2 cellular contexts compared by ENCODE assay signal in genomic region chr18:35087726-35088125, GRCh38.
TF ChIP-seq lines count a peak whose summit lies in the region.

No MANE protein-coding gene starts in this region.

TF ChIP-seq in IMR-90, 13 proteins besides CTCF, POLR2A, EP300 and RAD21:
- no peak for TF ChIP-seq NFE2L2 (IDR thresholded peaks at IDR 0.05; ENCODE audit: low read depth, low read length)
- no peak for TF ChIP-seq MAFK (IDR thresholded peaks at IDR 0.05; ENCODE audit: low read depth, low read length)
- no peak for TF ChIP-seq BHLHE40 (IDR thresholded peaks at IDR 0.05; ENCODE audit: low read depth, low read length)
- no peak for TF ChIP-seq SMC3 (IDR thresholded peaks at IDR 0.05; ENCODE audit: low read depth, low read length)
- no peak for TF ChIP-seq CEBPB (IDR thresholded peaks at IDR 0.05; ENCODE audit: low read depth, low read length)

TF ChIP-seq in endothelial cell of umbilical vein, 7 proteins besides CTCF, POLR2A, EP300 and RAD21:
- TF ChIP-seq POLR2AphosphoS5 (IDR thresholded peaks at IDR 0.05; ENCODE audit: insufficient read depth, low read depth, low read length): no peak
- no peak for TF ChIP-seq JUN (IDR thresholded peaks at IDR 0.05; ENCODE audit: borderline replicate concordance, insufficient read depth, insufficient read length, low read depth)
- no peak for TF ChIP-seq MAX (IDR thresholded peaks at IDR 0.05; ENCODE audit: insufficient read depth, insufficient read length)
- no peak for TF ChIP-seq FOS (IDR thresholded peaks at IDR 0.05; ENCODE audit: borderline replicate concordance, insufficient read depth, low read length)
- no peak for TF ChIP-seq MYC (IDR thresholded peaks at IDR 0.05; ENCODE audit: low read depth, low read length)
- no peak for TF ChIP-seq EZH2 (IDR thresholded peaks at IDR 0.05; ENCODE audit: borderline replicate concordance, low read depth, low read length, severe bottlenecking)
- TF ChIP-seq GATA2 (IDR thresholded peaks at IDR 0.05; ENCODE audit: insufficient read depth, insufficient read length, low read depth, low read length): no peak
